8 cellular contexts compared by ENCODE assay signal in genomic region chr21:45596704-45597318, GRCh38. TPM values are rescaled to one million over a fixed set of nuclear protein-coding genes. Genes with fewer than 3 reads are reported as not detected.
DNase-seq lines count a peak whose midpoint lies in the region; ATAC-seq and TF ChIP-seq lines count a peak whose summit lies in the region.

No MANE protein-coding gene starts in this region.

- DNase-seq in AG10803 (ENCODE audit: low read depth) (peak; percentile 29), NCI-H748 (lab: John Stamatoyannopoulos, UW; ENCODE audit: unreplicated experiment) (peak; percentile 55), epithelial cell of esophagus (ENCODE audit: low read depth) (peak; percentile 43)
- peak; percentile 89 for DNase-seq in activated CD8-positive, alpha-beta memory T cell treated with anti-CD3 and anti-CD28 coated beads, Interleukin-2, amount 10 ng/mL, durations not matched to agents 7 days and 5 days
- DNase-seq in naive thymus-derived CD4-positive, alpha-beta T cell, result peak; percentile 65 to 85 (median 79)
- DNase-seq in stimulated activated naive B cell treated with anti-CD40 and anti-IgM and Interleukin-4, amounts not matched to agents 10 μg/mL and 1 μg/mL and 100 μg/mL, for 72 hours, result peak; percentile 53

- H3K9me3 Mint-ChIP-seq in activated CD8-positive, alpha-beta memory T cell treated with anti-CD3 and anti-CD28 coated beads, Interleukin-2, amount 10 ng/mL, durations not matched to agents 7 days and 5 days (ENCODE audit: low read depth), result no peaks in the 10 kb centered on the region
- peaks cover 0 to 6% (median 0%) of the 10 kb centered on the region in 11 donors for H3K9me3 Mint-ChIP-seq in naive thymus-derived CD4-positive, alpha-beta T cell
- H3K9me3 Mint-ChIP-seq in stimulated activated naive B cell treated with anti-CD40 and anti-IgM and Interleukin-4, amounts not matched to agents 10 μg/mL and 1 μg/mL and 100 μg/mL, for 72 hours, result peaks cover 0 to 1% of the 10 kb centered on the region in 2 donors

- no peak overlapping the region for H3K4me3 Mint-ChIP-seq in activated CD8-positive, alpha-beta memory T cell treated with anti-CD3 and anti-CD28 coated beads, Interleukin-2, amount 10 ng/mL, durations not matched to agents 7 days and 5 days
- H3K4me3 Mint-ChIP-seq in naive thymus-derived CD4-positive, alpha-beta T cell, result peak overlapping the region in 1 of 10 donors; percentile 6
- H3K4me3 Mint-ChIP-seq in stimulated activated naive B cell treated with anti-CD40 and anti-IgM and Interleukin-4, amounts not matched to agents 10 μg/mL and 1 μg/mL and 100 μg/mL, for 72 hours, result no peak overlapping the region

- ATAC-seq in GM19467 (IDR thresholded peaks at IDR 0.05; ENCODE audit: unreplicated experiment) (peak; percentile 52), GM19455 (IDR thresholded peaks at IDR 0.05; ENCODE audit: unreplicated experiment) (no peak)
- ATAC-seq in activated CD8-positive, alpha-beta memory T cell treated with anti-CD3 and anti-CD28 coated beads, Interleukin-2, amount 10 ng/mL, durations not matched to agents 7 days and 5 days, result peak; percentile 69
- ATAC-seq in naive thymus-derived CD4-positive, alpha-beta T cell, result peak; percentile 82
- ATAC-seq in stimulated activated naive B cell treated with anti-CD40 and anti-IgM and Interleukin-4, amounts not matched to agents 10 μg/mL and 1 μg/mL and 100 μg/mL, for 72 hours (replicated peaks), result peak; percentile 79 to 81

- CTCF ChIA-PET in activated CD8-positive, alpha-beta memory T cell treated with anti-CD3 and anti-CD28 coated beads, Interleukin-2, amount 10 ng/mL, durations not matched to agents 7 days and 5 days (lab: Charles Lee), result interaction anchor here (0.7 to 4.1 kb wide), 22 partner anchors 9 to 721 kb away, joined by 3 to 41 read pairs (median 4); no protein-coding TSS in a partner anchor
- CTCF ChIA-PET in naive thymus-derived CD4-positive, alpha-beta T cell (lab: Charles Lee), result interaction anchor here (0.7 to 1.8 kb wide), 6 partner anchors 44 to 135 kb away, joined by 3 to 6 read pairs (median 3); no protein-coding TSS in a partner anchor

- H3K27ac Mint-ChIP-seq in activated CD8-positive, alpha-beta memory T cell treated with anti-CD3 and anti-CD28 coated beads, Interleukin-2, amount 10 ng/mL, durations not matched to agents 7 days and 5 days, result no peak overlapping the region
- peak overlapping the region in 7 of 9 donors; percentile 7 to 88 (median 82) for H3K27ac Mint-ChIP-seq in naive thymus-derived CD4-positive, alpha-beta T cell
- no peak overlapping the region for H3K27ac Mint-ChIP-seq in stimulated activated naive B cell treated with anti-CD40 and anti-IgM and Interleukin-4, amounts not matched to agents 10 μg/mL and 1 μg/mL and 100 μg/mL, for 72 hours

- no peaks in the 10 kb centered on the region for H3K27me3 ChIP-seq in naive thymus-derived CD4-positive, alpha-beta T cell (ENCODE audit: control insufficient read depth in 2 of 2, insufficient read depth in 2 of 2, low read length in 2 of 2)

- peaks cover 11% of the 10 kb centered on the region for H3K4me1 Mint-ChIP-seq in activated CD8-positive, alpha-beta memory T cell treated with anti-CD3 and anti-CD28 coated beads, Interleukin-2, amount 10 ng/mL, durations not matched to agents 7 days and 5 days
- peaks cover 9 to 29% (median 13%) of the 10 kb centered on the region in 7 donors for H3K4me1 Mint-ChIP-seq in naive thymus-derived CD4-positive, alpha-beta T cell
- peaks cover 12 to 15% of the 10 kb centered on the region in 2 donors for H3K4me1 Mint-ChIP-seq in stimulated activated naive B cell treated with anti-CD40 and anti-IgM and Interleukin-4, amounts not matched to agents 10 μg/mL and 1 μg/mL and 100 μg/mL, for 72 hours

- H3K9me3 ChIP-seq in naive thymus-derived CD4-positive, alpha-beta T cell (ENCODE audit: control insufficient read depth in 2 of 3, low read length in 3 of 3), result no peaks in the 10 kb centered on the region

- no peak overlapping the region for H3K27ac ChIP-seq in naive thymus-derived CD4-positive, alpha-beta T cell (ENCODE audit: low read depth, low read length)

- H3K36me3 Mint-ChIP-seq in activated CD8-positive, alpha-beta memory T cell treated with anti-CD3 and anti-CD28 coated beads, Interleukin-2, amount 10 ng/mL, durations not matched to agents 7 days and 5 days, result no peaks in the 10 kb centered on the region
- peaks cover 0 to 7% (median under 1%) of the 10 kb centered on the region in 5 donors for H3K36me3 Mint-ChIP-seq in naive thymus-derived CD4-positive, alpha-beta T cell
- no peaks in the 10 kb centered on the region for H3K36me3 Mint-ChIP-seq in stimulated activated naive B cell treated with anti-CD40 and anti-IgM and Interleukin-4, amounts not matched to agents 10 μg/mL and 1 μg/mL and 100 μg/mL, for 72 hours

- H3K4me3 ChIP-seq in AG10803 (ENCODE audit: low read length) (no peak overlapping the region), epithelial cell of esophagus (ENCODE audit: low read length) (no peak overlapping the region)
- no peak overlapping the region for H3K4me3 ChIP-seq in naive thymus-derived CD4-positive, alpha-beta T cell (ENCODE audit: low read length)

- TF ChIP-seq CTCF in AG10803 (conservative IDR thresholded peaks at IDR 0.05; ENCODE audit: low read length) (peak; percentile 86), epithelial cell of esophagus (IDR thresholded peaks at IDR 0.05; ENCODE audit: insufficient read depth, low read depth, low read length, missing control alignments) (peak; percentile 79)

- H3K36me3 ChIP-seq in naive thymus-derived CD4-positive, alpha-beta T cell (ENCODE audit: control insufficient read depth in 2 of 3, insufficient read depth in 3 of 3, low read length in 3 of 3), result no peaks in the 10 kb centered on the region

- POLR2A ChIA-PET in naive thymus-derived CD4-positive, alpha-beta T cell (lab: Charles Lee), result interaction anchor here (0.5 kb wide), 1 partner anchor 657 kb away, joined by 5 read pairs; the partner anchor contains the start of gene SLX9

- intact Hi-C loops in naive thymus-derived CD4-positive, alpha-beta T cell (cut with micrococcal nuclease), result loop anchor here (1.0 to 2.0 kb wide), 8 partner anchors 18 to 326 kb away; partner anchors contain the start of gene SLC19A1 (in 1 of the 2)

- H3K4me1 ChIP-seq in naive thymus-derived CD4-positive, alpha-beta T cell (ENCODE audit: control insufficient read depth in 2 of 2, insufficient read depth in 2 of 2, low read length in 2 of 2), result peaks cover 10 to 20% of the 10 kb centered on the region in 2 donors

- no peaks in the 10 kb centered on the region for H3K27me3 Mint-ChIP-seq in activated CD8-positive, alpha-beta memory T cell treated with anti-CD3 and anti-CD28 coated beads, Interleukin-2, amount 10 ng/mL, durations not matched to agents 7 days and 5 days
- no peaks in the 10 kb centered on the region for H3K27me3 Mint-ChIP-seq in naive thymus-derived CD4-positive, alpha-beta T cell
- H3K27me3 Mint-ChIP-seq in stimulated activated naive B cell treated with anti-CD40 and anti-IgM and Interleukin-4, amounts not matched to agents 10 μg/mL and 1 μg/mL and 100 μg/mL, for 72 hours, result peaks cover 13 to 61% of the 10 kb centered on the region in 2 donors

RNA-seq across cellular contexts. Expression of gene PCBP3, which starts 46.7 kb away (rescaled TPM):
- total RNA-seq in activated CD8-positive, alpha-beta memory T cell treated with anti-CD3 and anti-CD28 coated beads, Interleukin-2, amount 10 ng/mL, durations not matched to agents 7 days and 5 days, result 1 to 10 TPM; 1.3 to 2.2 TPM
- 1 to 10 TPM; 1.2 to 5.2 (median 4.0) TPM for total RNA-seq in naive thymus-derived CD4-positive, alpha-beta T cell
- 1 to 10 TPM; 1.5 to 1.6 TPM for polyA plus RNA-seq in naive thymus-derived CD4-positive, alpha-beta T cell

RNA-seq across cellular contexts. Expression of gene SLC19A1, which starts 54.6 kb away (rescaled TPM):
- 10 to 100 TPM; 53.2 to 60.2 TPM for total RNA-seq in activated CD8-positive, alpha-beta memory T cell treated with anti-CD3 and anti-CD28 coated beads, Interleukin-2, amount 10 ng/mL, durations not matched to agents 7 days and 5 days
- 10 to 100 TPM; 10.5 to 49.1 (median 21.6) TPM for total RNA-seq in naive thymus-derived CD4-positive, alpha-beta T cell
- 10 to 100 TPM; 11.7 to 15.6 TPM for polyA plus RNA-seq in naive thymus-derived CD4-positive, alpha-beta T cell

Comparison
In these comparisons a context has a peak if more than half of its experiments do, and no peak if none do; other contexts are left out.
1. DNase-seq: peak in every context shown above with its lines; median percentile 89 in activated CD8-positive, alpha-beta memory T cell treated with anti-CD3 and anti-CD28 coated beads, Interleukin-2, amount 10 ng/mL, durations not matched to agents 7 days and 5 days; 79 in naive thymus-derived CD4-positive, alpha-beta T cell; 55 in NCI-H748; 53 in stimulated activated naive B cell treated with anti-CD40 and anti-IgM and Interleukin-4, amounts not matched to agents 10 μg/mL and 1 μg/mL and 100 μg/mL, for 72 hours; 43 in epithelial cell of esophagus; 29 in AG10803.
2. H3K27ac Mint-ChIP-seq: peak in naive thymus-derived CD4-positive, alpha-beta T cell (7 of 9); none in activated CD8-positive, alpha-beta memory T cell treated with anti-CD3 and anti-CD28 coated beads, Interleukin-2, amount 10 ng/mL, durations not matched to agents 7 days and 5 days (single experiment) and stimulated activated naive B cell treated with anti-CD40 and anti-IgM and Interleukin-4, amounts not matched to agents 10 μg/mL and 1 μg/mL and 100 μg/mL, for 72 hours (single experiment).